ENCODE assay signal across 9 cellular contexts in genomic region chr10:31129261-31129660, GRCh38.
DNase-seq lines count a peak whose midpoint lies in the region; ATAC-seq and TF ChIP-seq lines count a peak whose summit lies in the region.
"Had no signal": no experiment of that assay in that cellular context is flagged by ENCODE, and none has a peak within 500 bp of the region (broad histone marks: within the 10 kb centered on the region; RNA-seq: fewer than 3 reads in every experiment).

No MANE protein-coding gene starts in this region.

- DNase-seq in AG04450 (ENCODE audit: low read depth, low spot score) (peak; percentile 90), HFFc6 (peak; percentile 46), colonic mucosa (peak; percentile 38), left lung (no peak), NCI-H526 treated with DMSO at 0.1 percent for 48 hours (lab: John Stamatoyannopoulos, UW) (no peak)
- DNase-seq in activated T-helper 2 cell treated with anti-CD3 and anti-CD28 coated beads, Interferon-gamma antibody, Interleukin-2, Interleukin-4, amounts not matched to agents 10 μg/mL and 5 μg/mL and 100 μg/mL, durations not matched to agents 14 hours and 24 hours and 36 hours (ENCODE audit: low spot score), result no peak
- no peak for DNase-seq in stimulated activated naive CD8-positive, alpha-beta T cell treated with anti-CD3 and anti-CD28 coated beads, Interleukin-15, Interleukin-2, amounts not matched to agents 100 U/mL and 50 U/mL, for 24 hours
- DNase-seq: activated CD4-positive, CD25-positive, alpha-beta regulatory T cell had no signal

- H3K9ac ChIP-seq in colonic mucosa (ENCODE audit: low read depth in 2 of 2, low read length in 2 of 2), result no peak overlapping the region

- H3K27ac ChIP-seq in AG04450 (ENCODE audit: low read depth, low read length) (peak overlapping the region; percentile 11), colonic mucosa (no peak overlapping the region), left lung (peak overlapping the region in 1 of 2 donors; percentile 13)

- H3K4me3 Mint-ChIP-seq in HFFc6, result no peak overlapping the region
- H3K4me3 Mint-ChIP-seq in activated T-helper 2 cell treated with anti-CD3 and anti-CD28 coated beads, Interferon-gamma antibody, Interleukin-2, Interleukin-4, amounts not matched to agents 10 μg/mL and 5 μg/mL and 100 μg/mL, durations not matched to agents 14 hours and 24 hours and 36 hours (ENCODE audit: low read depth), result no peak overlapping the region

- H3K9me3 Mint-ChIP-seq in HFFc6, result no peaks in the 10 kb centered on the region
- no peaks in the 10 kb centered on the region for H3K9me3 Mint-ChIP-seq in activated T-helper 2 cell treated with anti-CD3 and anti-CD28 coated beads, Interferon-gamma antibody, Interleukin-2, Interleukin-4, amounts not matched to agents 10 μg/mL and 5 μg/mL and 100 μg/mL, durations not matched to agents 14 hours and 24 hours and 36 hours

- H3K4me3 ChIP-seq in AG04450 (ENCODE audit: low read depth, low read length) (no peak overlapping the region), colonic mucosa (no peak overlapping the region), left lung (no peak overlapping the region)

- ATAC-seq in left lung, result peak; percentile 3
- ATAC-seq in GM18861 (IDR thresholded peaks at IDR 0.05; ENCODE audit: unreplicated experiment), result no peak
- ATAC-seq in stimulated activated naive CD8-positive, alpha-beta T cell treated with anti-CD3 and anti-CD28 coated beads, Interleukin-15, Interleukin-2, amounts not matched to agents 100 U/mL and 50 U/mL, for 24 hours, result no peak

- H3K27me3 ChIP-seq in AG04450 (ENCODE audit: control insufficient read depth, insufficient read depth, low read length), result no peaks in the 10 kb centered on the region
- H3K27me3 ChIP-seq in colonic mucosa, result no peaks in the 10 kb centered on the region
- H3K27me3 ChIP-seq in left lung, result no peaks in the 10 kb centered on the region

- TF ChIP-seq CTCF in AG04450 (IDR thresholded peaks at IDR 0.05; ENCODE audit: low read depth, low read length) (no peak), HFFc6 (IDR thresholded peaks at IDR 0.05) (no peak), colonic mucosa (IDR thresholded peaks at IDR 0.05) (no peak), left lung (IDR thresholded peaks at IDR 0.05) (no peak)

- POLR2A ChIA-PET in AG04450 (lab: Yijun Ruan, JAX), result interaction anchor here (0.6 to 2.0 kb wide), 7 partner anchors 8 to 190 kb away, joined by 4 to 6 read pairs (median 4); partner anchors contain the start of genes ZEB1 and ZNF438

- CTCF ChIA-PET in AG04450 (lab: Charles Lee), result interaction anchor here (0.6 to 1.1 kb wide), 3 partner anchors 63 to 925 kb away, joined by 3 read pairs; no protein-coding TSS in a partner anchor

- H3K4me1 Mint-ChIP-seq in HFFc6 (ENCODE audit: low read depth), result peaks cover 60% of the 10 kb centered on the region
- peaks cover 25% of the 10 kb centered on the region for H3K4me1 Mint-ChIP-seq in activated T-helper 2 cell treated with anti-CD3 and anti-CD28 coated beads, Interferon-gamma antibody, Interleukin-2, Interleukin-4, amounts not matched to agents 10 μg/mL and 5 μg/mL and 100 μg/mL, durations not matched to agents 14 hours and 24 hours and 36 hours (ENCODE audit: low read depth)

- no peaks in the 10 kb centered on the region for H3K9me3 ChIP-seq in AG04450 (ENCODE audit: control insufficient read depth, insufficient read depth, low read length)
- no peaks in the 10 kb centered on the region for H3K9me3 ChIP-seq in colonic mucosa
- no peaks in the 10 kb centered on the region for H3K9me3 ChIP-seq in left lung

- H3K4me1 ChIP-seq in colonic mucosa (peaks cover 2% of the 10 kb centered on the region), left lung (peaks cover 1 to 12% of the 10 kb centered on the region in 2 donors)

- no peaks in the 10 kb centered on the region for H3K27me3 Mint-ChIP-seq in HFFc6 (ENCODE audit: insufficient read depth)
- no peaks in the 10 kb centered on the region for H3K27me3 Mint-ChIP-seq in activated T-helper 2 cell treated with anti-CD3 and anti-CD28 coated beads, Interferon-gamma antibody, Interleukin-2, Interleukin-4, amounts not matched to agents 10 μg/mL and 5 μg/mL and 100 μg/mL, durations not matched to agents 14 hours and 24 hours and 36 hours (ENCODE audit: low read depth)

- no peaks in the 10 kb centered on the region for H3K36me3 Mint-ChIP-seq in HFFc6 (ENCODE audit: low read depth)
- no peaks in the 10 kb centered on the region for H3K36me3 Mint-ChIP-seq in activated T-helper 2 cell treated with anti-CD3 and anti-CD28 coated beads, Interferon-gamma antibody, Interleukin-2, Interleukin-4, amounts not matched to agents 10 μg/mL and 5 μg/mL and 100 μg/mL, durations not matched to agents 14 hours and 24 hours and 36 hours (ENCODE audit: low read depth)

- no peaks in the 10 kb centered on the region for H3K36me3 ChIP-seq in colonic mucosa
- no peaks in the 10 kb centered on the region for H3K36me3 ChIP-seq in left lung

- intact Hi-C loops in colonic mucosa (cut with DNase I) (no loop called here), left lung (cut with DNase I) (no loop called here)
- intact Hi-C loops in activated T-helper 2 cell treated with anti-CD3 and anti-CD28 coated beads, Interferon-gamma antibody, Interleukin-2, Interleukin-4, amounts not matched to agents 10 μg/mL and 5 μg/mL and 100 μg/mL, durations not matched to agents 14 hours and 24 hours and 36 hours (cut with micrococcal nuclease), result no loop called here

- H3K27ac Mint-ChIP-seq in HFFc6, result peak overlapping the region; percentile 72
- no peak overlapping the region for H3K27ac Mint-ChIP-seq in activated T-helper 2 cell treated with anti-CD3 and anti-CD28 coated beads, Interferon-gamma antibody, Interleukin-2, Interleukin-4, amounts not matched to agents 10 μg/mL and 5 μg/mL and 100 μg/mL, durations not matched to agents 14 hours and 24 hours and 36 hours

Comparison
In these comparisons a context has a peak if more than half of its experiments do, and no peak if none do; other contexts are left out.
1. DNase-seq: peak in AG04450 (single experiment), HFFc6 (single experiment) and colonic mucosa (single experiment); none in left lung (0 of 2), NCI-H526 treated with DMSO at 0.1 percent for 48 hours (single experiment), activated T-helper 2 cell treated with anti-CD3 and anti-CD28 coated beads, Interferon-gamma antibody, Interleukin-2, Interleukin-4, amounts not matched to agents 10 μg/mL and 5 μg/mL and 100 μg/mL, durations not matched to agents 14 hours and 24 hours and 36 hours (single experiment) and stimulated activated naive CD8-positive, alpha-beta T cell treated with anti-CD3 and anti-CD28 coated beads, Interleukin-15, Interleukin-2, amounts not matched to agents 100 U/mL and 50 U/mL, for 24 hours (single experiment).